In the genomic region with DNA sequence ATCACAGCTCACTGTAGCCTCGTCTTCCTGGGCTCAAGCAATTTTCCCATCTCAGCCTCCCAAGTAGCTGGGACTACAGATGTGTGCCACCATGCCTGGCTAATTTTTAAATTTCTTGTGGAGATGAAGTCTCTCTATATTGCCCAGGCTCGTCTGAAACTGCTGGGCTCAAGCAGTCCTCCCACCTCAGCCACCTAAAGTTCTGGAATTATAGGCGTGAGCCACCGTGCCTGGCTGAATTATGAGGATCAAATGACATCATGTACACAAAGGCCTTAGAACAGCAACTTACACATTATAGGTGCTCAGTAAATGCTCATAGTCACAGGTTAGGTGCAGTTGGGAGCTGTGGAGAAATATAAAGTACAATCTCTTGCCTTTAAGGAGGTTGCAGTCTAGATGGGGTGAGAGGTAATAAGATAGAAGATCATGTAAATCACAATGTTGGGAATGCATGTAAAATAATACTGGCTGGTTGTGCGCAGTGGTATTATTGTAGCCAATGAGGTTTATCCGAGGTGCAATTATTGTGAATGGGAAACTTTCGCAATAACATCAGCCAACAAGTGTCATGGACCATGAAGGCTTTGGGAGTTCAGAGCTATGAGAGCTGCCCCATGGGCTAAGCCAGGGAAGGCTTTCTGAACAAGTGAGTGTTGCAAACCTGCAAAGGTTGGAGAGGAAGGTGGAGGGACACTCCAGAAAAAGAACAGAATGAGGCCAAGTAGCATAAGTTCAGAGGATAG, we compare ENCODE assay signal across 1 cellular context.
TF ChIP-seq lines count a peak whose summit lies in the region.

No MANE protein-coding gene starts in this region.

TF ChIP-seq in GM23338, 12 proteins besides CTCF, POLR2A, EP300 and RAD21 (continued from another document):
- TF ChIP-seq, protein P1, sequence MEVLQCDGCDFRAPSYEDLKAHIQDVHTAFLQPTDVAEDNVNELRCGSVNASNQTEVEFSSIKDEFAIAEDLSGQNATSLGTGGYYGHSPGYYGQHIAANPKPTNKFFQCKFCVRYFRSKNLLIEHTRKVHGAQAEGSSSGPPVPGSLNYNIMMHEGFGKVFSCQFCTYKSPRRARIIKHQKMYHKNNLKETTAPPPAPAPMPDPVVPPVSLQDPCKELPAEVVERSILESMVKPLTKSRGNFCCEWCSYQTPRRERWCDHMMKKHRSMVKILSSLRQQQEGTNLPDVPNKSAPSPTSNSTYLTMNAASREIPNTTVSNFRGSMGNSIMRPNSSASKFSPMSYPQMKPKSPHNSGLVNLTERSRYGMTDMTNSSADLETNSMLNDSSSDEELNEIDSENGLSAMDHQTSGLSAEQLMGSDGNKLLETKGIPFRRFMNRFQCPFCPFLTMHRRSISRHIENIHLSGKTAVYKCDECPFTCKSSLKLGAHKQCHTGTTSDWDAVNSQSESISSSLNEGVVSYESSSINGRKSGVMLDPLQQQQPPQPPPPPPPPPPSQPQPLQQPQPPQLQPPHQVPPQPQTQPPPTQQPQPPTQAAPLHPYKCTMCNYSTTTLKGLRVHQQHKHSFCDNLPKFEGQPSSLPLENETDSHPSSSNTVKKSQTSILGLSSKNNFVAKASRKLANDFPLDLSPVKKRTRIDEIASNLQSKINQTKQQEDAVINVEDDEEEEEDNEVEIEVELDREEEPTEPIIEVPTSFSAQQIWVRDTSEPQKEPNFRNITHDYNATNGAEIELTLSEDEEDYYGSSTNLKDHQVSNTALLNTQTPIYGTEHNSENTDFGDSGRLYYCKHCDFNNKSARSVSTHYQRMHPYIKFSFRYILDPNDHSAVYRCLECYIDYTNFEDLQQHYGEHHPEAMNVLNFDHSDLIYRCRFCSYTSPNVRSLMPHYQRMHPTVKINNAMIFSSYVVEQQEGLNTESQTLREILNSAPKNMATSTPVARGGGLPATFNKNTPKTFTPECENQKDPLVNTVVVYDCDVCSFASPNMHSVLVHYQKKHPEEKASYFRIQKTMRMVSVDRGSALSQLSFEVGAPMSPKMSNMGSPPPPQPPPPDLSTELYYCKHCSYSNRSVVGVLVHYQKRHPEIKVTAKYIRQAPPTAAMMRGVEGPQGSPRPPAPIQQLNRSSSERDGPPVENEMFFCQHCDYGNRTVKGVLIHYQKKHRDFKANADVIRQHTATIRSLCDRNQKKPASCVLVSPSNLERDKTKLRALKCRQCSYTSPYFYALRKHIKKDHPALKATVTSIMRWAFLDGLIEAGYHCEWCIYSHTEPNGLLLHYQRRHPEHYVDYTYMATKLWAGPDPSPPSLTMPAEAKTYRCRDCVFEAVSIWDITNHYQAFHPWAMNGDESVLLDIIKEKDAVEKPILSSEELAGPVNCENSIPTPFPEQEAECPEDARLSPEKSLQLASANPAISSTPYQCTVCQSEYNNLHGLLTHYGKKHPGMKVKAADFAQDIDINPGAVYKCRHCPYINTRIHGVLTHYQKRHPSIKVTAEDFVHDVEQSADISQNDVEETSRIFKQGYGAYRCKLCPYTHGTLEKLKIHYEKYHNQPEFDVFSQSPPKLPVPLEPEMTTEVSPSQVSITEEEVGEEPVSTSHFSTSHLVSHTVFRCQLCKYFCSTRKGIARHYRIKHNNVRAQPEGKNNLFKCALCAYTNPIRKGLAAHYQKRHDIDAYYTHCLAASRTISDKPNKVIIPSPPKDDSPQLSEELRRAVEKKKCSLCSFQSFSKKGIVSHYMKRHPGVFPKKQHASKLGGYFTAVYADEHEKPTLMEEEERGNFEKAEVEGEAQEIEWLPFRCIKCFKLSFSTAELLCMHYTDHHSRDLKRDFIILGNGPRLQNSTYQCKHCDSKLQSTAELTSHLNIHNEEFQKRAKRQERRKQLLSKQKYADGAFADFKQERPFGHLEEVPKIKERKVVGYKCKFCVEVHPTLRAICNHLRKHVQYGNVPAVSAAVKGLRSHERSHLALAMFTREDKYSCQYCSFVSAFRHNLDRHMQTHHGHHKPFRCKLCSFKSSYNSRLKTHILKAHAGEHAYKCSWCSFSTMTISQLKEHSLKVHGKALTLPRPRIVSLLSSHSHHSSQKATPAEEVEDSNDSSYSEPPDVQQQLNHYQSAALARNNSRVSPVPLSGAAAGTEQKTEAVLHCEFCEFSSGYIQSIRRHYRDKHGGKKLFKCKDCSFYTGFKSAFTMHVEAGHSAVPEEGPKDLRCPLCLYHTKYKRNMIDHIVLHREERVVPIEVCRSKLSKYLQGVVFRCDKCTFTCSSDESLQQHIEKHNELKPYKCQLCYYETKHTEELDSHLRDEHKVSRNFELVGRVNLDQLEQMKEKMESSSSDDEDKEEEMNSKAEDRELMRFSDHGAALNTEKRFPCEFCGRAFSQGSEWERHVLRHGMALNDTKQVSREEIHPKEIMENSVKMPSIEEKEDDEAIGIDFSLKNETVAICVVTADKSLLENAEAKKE (CRISPR knock-in tag; IDR thresholded peaks at IDR 0.05), result no peak
- no peak for TF ChIP-seq NANOG (IDR thresholded peaks at IDR 0.05; ENCODE audit: borderline replicate concordance)
